ENCODE assay signal across 9 cellular contexts in genomic region chr19:38949580-38950367, GRCh38. TPM values are rescaled to one million over a fixed set of nuclear protein-coding genes. Genes with fewer than 3 reads are reported as not detected.
A peak's percentile ranks its signal among the peaks of the same experiment; 100 is the strongest.
DNase-seq lines count a peak whose midpoint lies in the region; FAIRE-seq and TF ChIP-seq lines count a peak whose summit lies in the region.
"Had no signal": no experiment of that assay in that cellular context is flagged by ENCODE, and none has a peak within 500 bp of the region (broad histone marks: within the 10 kb centered on the region; RNA-seq: fewer than 3 reads in every experiment).

No MANE protein-coding gene starts in this region.

- POLR2A ChIA-PET in A673 (lab: Charles Lee; ENCODE audit: low non-redundant PET): interaction anchor here (0.6 kb wide), 1 partner anchor 20 kb away, joined by 6 read pairs; no protein-coding TSS in a partner anchor
- POLR2A ChIA-PET in HEK293 (lab: Yijun Ruan, JAX): interaction anchor here (0.7 kb wide), 1 partner anchor 822 kb away, joined by 3 read pairs; no protein-coding TSS in a partner anchor

- H3K27ac ChIP-seq in A673 (ENCODE audit: low read depth, low read length, poor library complexity, severe bottlenecking) (peak overlapping the region; percentile 60), HEK293 (ENCODE audit: extremely low read depth, low read depth, low read length) (no peak overlapping the region), astrocyte (ENCODE audit: low read depth, low read length) (no peak overlapping the region), hepatocyte (no peak overlapping the region)
- H3K27ac ChIP-seq: epithelial cell of prostate had no signal

- H3K27ac Mint-ChIP-seq in astrocyte (ENCODE audit: unreplicated experiment): no peak overlapping the region
- peak overlapping the region; percentile 72 for H3K27ac Mint-ChIP-seq in type B pancreatic cell

- H3K27me3 ChIP-seq in A673 (replicated peaks; ENCODE audit: insufficient read depth, low read depth, low read length, poor library complexity) (no peaks in the 10 kb centered on the region), astrocyte (ENCODE audit: insufficient read depth, low read length) (no peaks in the 10 kb centered on the region), hepatocyte (no peaks in the 10 kb centered on the region)

- H3K4me2 ChIP-seq in astrocyte (ENCODE audit: low read length) (peak overlapping the region; percentile 85), hepatocyte (peak overlapping the region; percentile 84)

- H3K36me3 ChIP-seq in A673 (ENCODE audit: insufficient read depth, low read length, poor library complexity, severe bottlenecking) (peaks cover 5% of the 10 kb centered on the region), HEK293 (ENCODE audit: control insufficient read depth in 2 of 2, insufficient read depth in 1 of 2, low read length in 2 of 2) (peaks cover 50 to 71% of the 10 kb centered on the region in 2 experiments), astrocyte (ENCODE audit: insufficient read depth, low read length) (no peaks in the 10 kb centered on the region), hepatocyte (replicated peaks; ENCODE audit: insufficient read depth, low read depth) (no peaks in the 10 kb centered on the region)

- FAIRE-seq in astrocyte (lab: Jason Lieb, UNC): no peak

- CTCF ChIA-PET in A673 (lab: Charles Lee): no interaction called here
- CTCF ChIA-PET in HEK293 (lab: Yijun Ruan, JAX): interaction anchor here (0.6 to 1.8 kb wide), 5 partner anchors 12 to 525 kb away, joined by 3 to 9 read pairs (median 3); no protein-coding TSS in a partner anchor

- H3K4me1 Mint-ChIP-seq in astrocyte (ENCODE audit: low read depth, unreplicated experiment) (peaks cover 5% of the 10 kb centered on the region), type B pancreatic cell (ENCODE audit: unreplicated experiment) (peaks cover 16% of the 10 kb centered on the region)

- intact Hi-C loops in A673 (cut with micrococcal nuclease; ENCODE audit: unreplicated experiment): no loop called here

- BruUV-seq in A673 (replicated peaks; lab: Mats Ljungman, UMichigan): no TSS peak

- H3K4me3 ChIP-seq in A673 (ENCODE audit: low read depth, low read length, poor library complexity, severe bottlenecking) (peak overlapping the region; percentile 30), HEK293 (ENCODE audit: low read depth, low read length) (no peak overlapping the region), astrocyte (ENCODE audit: insufficient read depth, low read depth, low read length) (peak overlapping the region; percentile 49), hepatocyte (no peak overlapping the region)

- peak overlapping the region; percentile 33 for H3K9ac ChIP-seq in astrocyte (ENCODE audit: low read length)

- peak overlapping the region; percentile 84 for H2AFZ ChIP-seq in astrocyte (ENCODE audit: low read depth, low read length)
- no peak overlapping the region for H2AFZ ChIP-seq in hepatocyte

- H3K9me3 ChIP-seq in A673 (ENCODE audit: low read depth, low read length, poor library complexity, severe bottlenecking) (no peaks in the 10 kb centered on the region), HEK293 (ENCODE audit: control insufficient read depth, insufficient read depth, low read depth, low read length) (no peaks in the 10 kb centered on the region), astrocyte (ENCODE audit: insufficient read depth, low read depth, low read length) (no peaks in the 10 kb centered on the region), hepatocyte (ENCODE audit: low read depth) (no peaks in the 10 kb centered on the region)

- H3K4me1 ChIP-seq in A673 (ENCODE audit: insufficient read depth, low read length, poor library complexity, severe bottlenecking) (peaks cover 6% of the 10 kb centered on the region), HEK293 (ENCODE audit: control insufficient read depth, insufficient read depth, low read length) (no peaks in the 10 kb centered on the region), astrocyte (ENCODE audit: insufficient read depth, low read length) (peaks cover 6% of the 10 kb centered on the region), hepatocyte (ENCODE audit: insufficient read depth) (peaks cover 16% of the 10 kb centered on the region)

- no peaks in the 10 kb centered on the region for H3K9me2 ChIP-seq in hepatocyte (replicated peaks; ENCODE audit: insufficient read depth)

- H3K4me3 Mint-ChIP-seq in astrocyte (ENCODE audit: unreplicated experiment) (peak overlapping the region; percentile 54), type B pancreatic cell (peak overlapping the region; percentile 80)

- 20% methylated on average over 55 of the region's 72 CpGs for WGBS in hepatocyte (ENCODE audit: low lambda C conversion rate, missing lambda C conversion rate)

- H3K36me3 Mint-ChIP-seq in astrocyte (ENCODE audit: low read depth, unreplicated experiment) (peaks cover 10% of the 10 kb centered on the region), type B pancreatic cell (peaks cover 10% of the 10 kb centered on the region)

- TF ChIP-seq CTCF in A673 (conservative IDR thresholded peaks at IDR 0.05; ENCODE audit: low read depth, low read length) (no peak), HEK293 (tag by site-specific recombination; IDR thresholded peaks at IDR 0.05) (no peak), astrocyte (IDR thresholded peaks at IDR 0.05; ENCODE audit: insufficient read depth, low read depth, low read length) (no peak), hepatocyte (IDR thresholded peaks at IDR 0.05; ENCODE audit: poor library complexity) (no peak), type B pancreatic cell (conservative IDR thresholded peaks at IDR 0.05) (no peak)

- peaks cover 14% of the 10 kb centered on the region for H4K20me1 ChIP-seq in astrocyte (ENCODE audit: insufficient read depth, low read length)
- H4K20me1 ChIP-seq in hepatocyte (ENCODE audit: insufficient read depth, poor library complexity, severe bottlenecking): no peaks in the 10 kb centered on the region

- H3K27me3 Mint-ChIP-seq in astrocyte (ENCODE audit: low read depth, unreplicated experiment) (no peaks in the 10 kb centered on the region), type B pancreatic cell (peaks cover 3% of the 10 kb centered on the region)

- H3K79me2 ChIP-seq in astrocyte (ENCODE audit: insufficient read depth, low read length) (no peaks in the 10 kb centered on the region), hepatocyte (no peaks in the 10 kb centered on the region)

- DNase-seq in A673 (ENCODE audit: low spot score) (peak; percentile 98), T-helper 2 cell (peak; percentile 62 to 91 (median 73)), astrocyte (ENCODE audit: low read depth) (peak; percentile 62), hepatocyte (ENCODE audit: low spot score) (peak; percentile 92), renal cortical epithelial cell (ENCODE audit: low read depth) (peak; percentile 54), type B pancreatic cell (ENCODE audit: extremely low spot score, unreplicated experiment) (peak; percentile 96), amniotic stem cell (lab: John Stamatoyannopoulos, UW) (no peak)

- peaks cover 7% of the 10 kb centered on the region for H3K9me3 Mint-ChIP-seq in astrocyte (ENCODE audit: unreplicated experiment)
- no peaks in the 10 kb centered on the region for H3K9me3 Mint-ChIP-seq in type B pancreatic cell

TF ChIP-seq in HEK293, 187 proteins besides CTCF, POLR2A, EP300 and RAD21 (continues in another document):
- TF ChIP-seq KLF16 (tag by site-specific recombination; IDR thresholded peaks at IDR 0.05) (peak; percentile 61; the same call in 1 of the 2 replicates), ZFHX2 (tag by site-specific recombination; conservative IDR thresholded peaks at IDR 0.05) (peak; percentile 75), BCL11A (tag by site-specific recombination; IDR thresholded peaks at IDR 0.05; ENCODE audit: low read depth) (no peak), KLF1 (tag by site-specific recombination; IDR thresholded peaks at IDR 0.05) (peak; percentile 73), OSR2 (tag by site-specific recombination; IDR thresholded peaks at IDR 0.05) (peak; percentile 74), PRDM1 (tag by site-specific recombination; IDR thresholded peaks at IDR 0.05) (no peak), ZNF16 (tag by site-specific recombination; IDR thresholded peaks at IDR 0.05; ENCODE audit: low read depth) (0 out of 2 replicates have a peak, but pooled peaks have one; percentile 14), ZNF423 (tag by site-specific recombination; IDR thresholded peaks at IDR 0.05) (peak; percentile 72), ZSCAN23 (tag by site-specific recombination; IDR thresholded peaks at IDR 0.05) (no peak), EGR2 (tag by site-specific recombination; IDR thresholded peaks at IDR 0.05; ENCODE audit: low read depth) (peak; percentile 67), KLF8 (tag by site-specific recombination; IDR thresholded peaks at IDR 0.05) (peak; percentile 83), KLF9 (tag by site-specific recombination; IDR thresholded peaks at IDR 0.05; ENCODE audit: low read depth) (peak; percentile 70)

RNA-seq across cellular contexts. Expression of gene MRPS12, which starts 19.0 kb away (rescaled TPM):
- total RNA-seq in A673 (2021) (69.5 and 81.9 TPM in 2 replicates), astrocyte (57.5 and 59.5 TPM in 2 replicates), hepatocyte (35.8 and 43.4 TPM in 2 replicates), renal cortical epithelial cell (38.4 and 49.8 TPM in 2 replicates), type B pancreatic cell (ENCODE audit: low replicate concordance) (45.6 and 58.0 TPM in 2 replicates)
- 61.1 and 66.8 TPM in 2 replicates for polyA plus RNA-seq in hepatocyte

RNA-seq across cellular contexts. Expression of gene SARS2, which starts 19.2 kb away (rescaled TPM):
- total RNA-seq in A673 (2021) (56.3 and 58.6 TPM in 2 replicates), astrocyte (21.1 and 24.8 TPM in 2 replicates), hepatocyte (24.2 and 27.3 TPM in 2 replicates), renal cortical epithelial cell (16.8 and 17.0 TPM in 2 replicates), type B pancreatic cell (ENCODE audit: low replicate concordance) (29.4 and 32.3 TPM in 2 replicates)
- 47.7 and 67.6 TPM in 2 replicates for polyA plus RNA-seq in hepatocyte

RNA-seq across cellular contexts. Expression of gene FBXO17, which starts 25.8 kb away (rescaled TPM):
- 26.0 and 29.9 TPM in 2 replicates for total RNA-seq in A673 (2021)
- 14.7 and 15.9 TPM in 2 replicates for total RNA-seq in astrocyte
- 41.9 and 48.4 TPM in 2 replicates for total RNA-seq in hepatocyte
- 49.4 and 59.9 TPM in 2 replicates for polyA plus RNA-seq in hepatocyte
- 25.2 and 82.6 TPM in 2 replicates for total RNA-seq in renal cortical epithelial cell
- 10.6 and 26.0 TPM in 2 replicates for total RNA-seq in type B pancreatic cell (ENCODE audit: low replicate concordance)

RNA-seq across cellular contexts. Expression of gene CCER2, which starts 37.8 kb away (rescaled TPM):
- total RNA-seq in A673 (2021) (0.67 and 1.2 TPM in 2 replicates), astrocyte (0.36 and 0.89 TPM in 2 replicates), hepatocyte (not detected in 2 replicates), renal cortical epithelial cell (0.15 TPM in 1 of 2 replicates, not detected in the other), type B pancreatic cell (ENCODE audit: low replicate concordance) (0.55 and 1.2 TPM in 2 replicates)
- polyA plus RNA-seq in hepatocyte: 0.74 and 1.1 TPM in 2 replicates

RNA-seq across cellular contexts. Expression of gene NFKBIB, which starts 50.0 kb away (rescaled TPM):
- total RNA-seq in A673 (2021): 42.4 and 51.9 TPM in 2 replicates
- 19.3 and 21.7 TPM in 2 replicates for total RNA-seq in astrocyte
- 20.8 and 24.1 TPM in 2 replicates for total RNA-seq in hepatocyte
- polyA plus RNA-seq in hepatocyte: 29.6 and 30.1 TPM in 2 replicates
- total RNA-seq in renal cortical epithelial cell: 13.7 and 16.9 TPM in 2 replicates
- 13.7 and 21.1 TPM in 2 replicates for total RNA-seq in type B pancreatic cell (ENCODE audit: low replicate concordance)

Comparison
In these comparisons a context has a peak if more than half of its experiments do, and no peak if none do; other contexts are left out.
1. H3K4me3 ChIP-seq: peak in A673 (single experiment) and astrocyte (single experiment); none in HEK293 (single experiment) and hepatocyte (single experiment).